ENCODE assay signal across 29 cellular contexts in the genomic region with DNA sequence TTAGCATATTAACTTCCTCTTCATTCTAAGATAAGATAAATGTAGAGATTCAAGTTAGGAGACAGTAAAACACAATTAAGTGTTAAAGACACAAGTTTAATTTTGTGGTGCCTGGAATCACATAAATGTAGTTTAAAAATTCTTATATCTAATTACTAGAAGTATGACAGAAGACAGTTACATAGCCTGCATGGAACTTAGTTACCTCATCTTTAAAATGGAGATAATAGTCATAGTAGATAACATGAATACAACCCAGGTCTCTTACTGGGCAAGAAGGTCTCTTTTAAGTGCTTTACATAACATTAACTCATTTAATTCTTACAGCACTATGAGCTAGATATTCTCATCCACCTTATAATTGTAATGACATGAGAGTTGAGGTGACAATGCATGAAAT. TPM values are rescaled to one million over a fixed set of nuclear protein-coding genes. Genes with fewer than 3 reads are reported as not detected.
"Had no signal": no experiment of that assay in that cellular context is flagged by ENCODE, and none has a peak within 500 bp of the region (broad histone marks: within the 10 kb centered on the region; RNA-seq: fewer than 3 reads in every experiment).

No MANE protein-coding gene starts in this region.

- H3K36me3 ChIP-seq: colonic mucosa, esophagus muscularis mucosa, esophagus squamous epithelium, gastrocnemius medialis, gastroesophageal sphincter, heart left ventricle, heart right ventricle had no signal

- H3K4me1 ChIP-seq: colonic mucosa, esophagus muscularis mucosa, esophagus squamous epithelium, foreskin keratinocyte, gastrocnemius medialis, gastroesophageal sphincter, heart left ventricle, heart right ventricle had no signal

- H3K27ac ChIP-seq: colonic mucosa, coronary artery, dorsolateral prefrontal cortex, epithelial cell of prostate, esophagus muscularis mucosa, esophagus squamous epithelium, foreskin keratinocyte, gastrocnemius medialis, gastroesophageal sphincter, heart left ventricle, heart right ventricle had no signal

- FAIRE-seq: colon, endometrium, endothelial cell of umbilical vein, frontal cortex had no signal

- H3K4me3 ChIP-seq: colonic mucosa, coronary artery, dorsolateral prefrontal cortex, esophagus muscularis mucosa, esophagus squamous epithelium, gastrocnemius medialis, gastroesophageal sphincter, heart left ventricle, heart right ventricle had no signal

- DNase-seq: colonic mucosa; cortex of kidney; dermis blood vessel endothelial cell; dorsolateral prefrontal cortex; effector CD4-positive, alpha-beta T cell; effector CD8-positive, alpha-beta T cell; effector memory CD4-positive, alpha-beta T cell; effector memory CD8-positive, alpha-beta T cell; endodermal cell; erythroblast; esophagus squamous epithelium; foreskin fibroblast; foreskin keratinocyte; foreskin melanocyte; gastrocnemius medialis; glutamatergic neuron; head of caudate nucleus; heart left ventricle; heart right ventricle had no signal

- H3K9me3 ChIP-seq: colonic mucosa, esophagus muscularis mucosa, esophagus squamous epithelium, gastrocnemius medialis, gastroesophageal sphincter, heart right ventricle had no signal

- ATAC-seq: effector memory CD8-positive, alpha-beta T cell; esophagus mucosa; foreskin keratinocyte; gastrocnemius medialis; gastroesophageal sphincter; heart left ventricle; heart right ventricle had no signal

- H3K27me3 ChIP-seq: colonic mucosa, dorsolateral prefrontal cortex, esophagus muscularis mucosa, esophagus squamous epithelium, foreskin keratinocyte, gastrocnemius medialis, gastroesophageal sphincter, heart left ventricle, heart right ventricle had no signal

RNA-seq across cellular contexts. Expression of a gene that starts 15.1 kb away (rescaled TPM):
- polyA plus RNA-seq: fibroblast of lung, foreskin keratinocyte had no signal
